Comparison of ENCODE assay signal across 26 cellular contexts in the genomic region with DNA sequence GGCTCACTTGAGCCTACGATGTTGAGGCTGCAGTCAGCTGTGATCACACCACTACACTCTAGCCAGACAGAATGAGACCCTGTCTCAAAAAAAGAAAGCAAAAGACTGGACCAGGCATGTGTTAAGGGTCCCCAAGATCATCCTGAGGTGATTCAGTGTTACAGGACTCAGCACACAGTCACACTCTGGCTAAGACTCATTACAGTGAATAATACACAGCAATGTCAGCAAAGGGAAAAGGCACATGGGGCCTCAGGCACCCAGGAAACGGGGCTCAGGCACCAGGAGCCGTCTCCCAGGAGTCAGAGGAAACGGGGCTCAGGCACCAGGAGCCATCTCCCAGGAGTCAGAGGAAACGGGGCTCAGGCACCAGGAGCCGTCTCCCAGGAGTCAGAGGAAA.
"Had no signal": no experiment of that assay in that cellular context is flagged by ENCODE, and none has a peak within 500 bp of the region (broad histone marks: within the 10 kb centered on the region; RNA-seq: fewer than 3 reads in every experiment).

No MANE protein-coding gene starts in this region.

- H3K36me3 ChIP-seq: brain microvascular endothelial cell, gastrocnemius medialis had no signal

- DNase-seq: activated CD4-positive, alpha-beta memory T cell treated with anti-CD3 and anti-CD28 coated beads for 36 hours; activated CD4-positive, alpha-beta T cell treated with anti-CD3 and anti-CD28 coated beads for 36 hours; activated CD4-positive, alpha-beta T cell treated with anti-CD3 and anti-CD28 coated beads, Interleukin-2, amount 10 ng/mL, durations not matched to agents 24 days and 14 days; activated CD4-positive, CD25-positive, alpha-beta regulatory T cell; activated CD4-positive, CD25-positive, alpha-beta regulatory T cell treated with anti-CD3 and anti-CD28 coated beads, Interleukin-2, amount 50 U/mL, for 72 hours; activated CD8-positive, alpha-beta memory T cell treated with anti-CD3 and anti-CD28 coated beads for 24 hours; activated effector memory CD4-positive, alpha-beta T cell treated with Interleukin-2 at 50 U/mL for 16 hours; activated gamma-delta T cell treated with Interleukin-2 at 50 U/mL for 16 hours; activated naive CD4-positive, alpha-beta T cell treated with anti-CD3 and anti-CD28 coated beads, Interleukin-2, amount 50 U/mL, for 16 hours; activated naive CD4-positive, alpha-beta T cell treated with Interleukin-2 at 50 U/mL for 16 hours; activated T-cell treated with anti-CD3 and anti-CD28 coated beads, Interleukin-2, amount 50 U/mL, for 4 hours; amniotic stem cell; anterior cingulate cortex; brain microvascular endothelial cell; cortex of kidney; dermis blood vessel endothelial cell; effector CD4-positive, alpha-beta T cell; effector memory CD8-positive, alpha-beta T cell; erythroblast; foreskin keratinocyte; gastrocnemius medialis; glutamatergic neuron; heart left ventricle; T-helper 2 cell had no signal

- ATAC-seq: activated CD4-positive, alpha-beta T cell treated with anti-CD3 and anti-CD28 coated beads for 36 hours; activated T-cell treated with anti-CD3 and anti-CD28 coated beads, Interleukin-2, amount 50 U/mL, for 4 hours; activated T-helper 17 cell treated with anti-CD3 and anti-CD28 coated beads, Interleukin-2, amount 50 U/mL, for 72 hours; effector memory CD8-positive, alpha-beta T cell; foreskin keratinocyte; gastrocnemius medialis; heart left ventricle had no signal

- H3K4me1 ChIP-seq: esophagus muscularis mucosa, foreskin keratinocyte, gastrocnemius medialis, heart left ventricle had no signal

- H3K27me3 ChIP-seq: brain microvascular endothelial cell, esophagus muscularis mucosa, foreskin keratinocyte, gastrocnemius medialis, heart left ventricle had no signal

- H3K4me3 ChIP-seq: esophagus muscularis mucosa, gastrocnemius medialis, heart left ventricle had no signal

- H3K27ac ChIP-seq: brain microvascular endothelial cell, esophagus muscularis mucosa, foreskin keratinocyte, gastrocnemius medialis, heart left ventricle had no signal

- H3K9me3 ChIP-seq: gastrocnemius medialis had no signal
